17 cellular contexts compared by ENCODE assay signal in genomic region chr1:165874643-165875042, GRCh38. TPM values are rescaled to one million over a fixed set of nuclear protein-coding genes. Genes with fewer than 3 reads are reported as not detected.
DNase-seq lines count a peak whose midpoint lies in the region; TF ChIP-seq lines count a peak whose summit lies in the region.
"Had no signal": no experiment of that assay in that cellular context is flagged by ENCODE, and none has a peak within 500 bp of the region (broad histone marks: within the 10 kb centered on the region; RNA-seq: fewer than 3 reads in every experiment).

No MANE protein-coding gene starts in this region.

- peaks cover 0 to 89% (median 63%) of the 10 kb centered on the region in 11 experiments; a peak in 18 of 22 replicates for H4K20me1 ChIP-seq in BLaER1 treated with 17β-estradiol and CSF1 and Interleukin-3, amounts not matched to agents 10 nM and 100 nM

- peak overlapping the region in 9 of 11 experiments; percentile 58 to 88 (median 81); a peak in 17 of 22 replicates for H3K4me2 ChIP-seq in BLaER1 treated with 17β-estradiol and CSF1 and Interleukin-3, amounts not matched to agents 10 nM and 100 nM
- H3K4me2 ChIP-seq: PC-9, SK-N-SH had no signal

- H3K27ac ChIP-seq in BLaER1 treated with 17β-estradiol and CSF1 and Interleukin-3, amounts not matched to agents 10 nM and 100 nM = no peak overlapping the region
- peak overlapping the region; percentile 57 for H3K27ac ChIP-seq in colonic mucosa
- peak overlapping the region in 4 of 5 donors; percentile 7 to 88 (median 68) for H3K27ac ChIP-seq in stomach
- peak overlapping the region in 1 of 4 donors; percentile 29 for H3K27ac ChIP-seq in Peyer's patch
- H3K27ac ChIP-seq: PC-9, RWPE1 had no signal

- H3K4me3 ChIP-seq in BLaER1 treated with 17β-estradiol and CSF1 and Interleukin-3, amounts not matched to agents 10 nM and 100 nM = no peak overlapping the region
- H3K4me3 ChIP-seq in colonic mucosa (no peak overlapping the region), stomach (no peak overlapping the region), Peyer's patch (no peak overlapping the region), MG63 (no peak overlapping the region)
- H3K4me3 ChIP-seq: PC-9 had no signal

- peaks cover 18 to 47% (median 44%) of the 10 kb centered on the region in 11 experiments for H3K9me3 ChIP-seq in BLaER1 treated with 17β-estradiol and CSF1 and Interleukin-3, amounts not matched to agents 10 nM and 100 nM (replicated peaks in 1 of 11)
- H3K9me3 ChIP-seq in colonic mucosa (no peaks in the 10 kb centered on the region), stomach (no peaks in the 10 kb centered on the region), Peyer's patch (no peaks in the 10 kb centered on the region), MG63 (peaks cover 11% of the 10 kb centered on the region; the same call in 1 of the 2 replicates)
- H3K9me3 ChIP-seq: SK-N-SH had no signal

- TF ChIP-seq EP300 in stomach (IDR thresholded peaks at IDR 0.05) = no peak

- H3K36me3 ChIP-seq in BLaER1 treated with 17β-estradiol and CSF1 and Interleukin-3, amounts not matched to agents 10 nM and 100 nM = peaks cover 0 to 45% (median 33%) of the 10 kb centered on the region in 11 experiments; a peak in 17 of 22 replicates
- no peaks in the 10 kb centered on the region for H3K36me3 ChIP-seq in colonic mucosa
- H3K36me3 ChIP-seq in stomach = no peaks in the 10 kb centered on the region
- H3K36me3 ChIP-seq in Peyer's patch = no peaks in the 10 kb centered on the region
- peaks cover 43% of the 10 kb centered on the region for H3K36me3 ChIP-seq in MG63

- TF ChIP-seq CTCF in GM12872 (IDR thresholded peaks at IDR 0.05; ENCODE audit: insufficient read depth, low read depth, low read length) (0 out of 3 replicates have a peak, but pooled peaks have one; percentile 4), colonic mucosa (IDR thresholded peaks at IDR 0.05) (no peak), stomach (IDR thresholded peaks at IDR 0.05) (no peak), Peyer's patch (IDR thresholded peaks at IDR 0.05) (peak in 2 of 6 experiments; percentile 11 to 15)

- intact Hi-C loops in colonic mucosa (cut with DNase I) = no loop called here
- intact Hi-C loops in stomach (cut with DNase I; ENCODE audit: low total_unique reads) = no loop called here

- TF ChIP-seq POLR2A in stomach (IDR thresholded peaks at IDR 0.05) = no peak
- TF ChIP-seq POLR2A in Peyer's patch (IDR thresholded peaks at IDR 0.05) = no peak

- H3K27me3 ChIP-seq in BLaER1 treated with 17β-estradiol and CSF1 and Interleukin-3, amounts not matched to agents 10 nM and 100 nM = peaks cover 0 to 21% (median 12%) of the 10 kb centered on the region in 11 experiments; a peak in 11 of 22 replicates
- H3K27me3 ChIP-seq in colonic mucosa (no peaks in the 10 kb centered on the region), stomach (no peaks in the 10 kb centered on the region), Peyer's patch (no peaks in the 10 kb centered on the region), MG63 (no peaks in the 10 kb centered on the region)

- 68 to 75% (median 74%) methylated on average over 4 of the region's 4 CpGs for WGBS in stomach, 5 donors

- H3K9ac ChIP-seq in BLaER1 treated with 17β-estradiol and CSF1 and Interleukin-3, amounts not matched to agents 10 nM and 100 nM = no peak overlapping the region
- no peak overlapping the region for H3K9ac ChIP-seq in colonic mucosa (ENCODE audit: low read depth in 2 of 2, low read length in 2 of 2)
- H3K9ac ChIP-seq: SK-N-SH had no signal

- DNase-seq in colonic mucosa (peak; percentile 32), stomach (no peak), Peyer's patch (no peak), middle frontal gyrus (ENCODE audit: extremely low spot score, low spot score) (no peak), MG63 (no peak)
- DNase-seq: ACHN, H7, NCI-H1092, NCI-H1436 treated with DMSO at 0.1 percent for 48 hours, NCI-H1930, NCI-H510A, PC-9, SHP77 treated with DMSO at 0.1 percent for 48 hours, SK-N-SH had no signal

- peaks cover 41 to 79% (median 68%) of the 10 kb centered on the region in 10 experiments for H3K4me1 ChIP-seq in BLaER1 treated with 17β-estradiol and CSF1 and Interleukin-3, amounts not matched to agents 10 nM and 100 nM
- peaks cover 16% of the 10 kb centered on the region for H3K4me1 ChIP-seq in colonic mucosa
- peaks cover 0 to 53% (median 31%) of the 10 kb centered on the region in 4 donors for H3K4me1 ChIP-seq in stomach
- peaks cover 0 to 7% (median 2%) of the 10 kb centered on the region in 4 donors for H3K4me1 ChIP-seq in Peyer's patch

RNA-seq across cellular contexts. Expression of gene UCK2, which starts 47.2 kb away (rescaled TPM):
- total RNA-seq in colonic mucosa (10 to 100 TPM; 39.6 to 69.0 TPM), stomach (10 to 100 TPM; 12.3 to 72.8 (median 40.4) TPM), Peyer's patch (100 to 1,000 TPM in 2 of 4 donors, 10 to 100 TPM in 2; 36.3 to 117 (median 84.7) TPM)
- 10 to 100 TPM; 16.5 to 21.5 (median 20.5) TPM for polyA plus RNA-seq in stomach
- 75.8 and 130 TPM in 2 replicates for total RNA-seq in MG63 (2014; rRNA removed; shearing (Covaris generic); ENCODE audit: low replicate concordance)

Comparison
In these comparisons a context has a peak if more than half of its experiments do, and no peak if none do; other contexts are left out.
1. H3K27ac ChIP-seq: peak in colonic mucosa (single experiment) and stomach (4 of 5); none in BLaER1 treated with 17β-estradiol and CSF1 and Interleukin-3, amounts not matched to agents 10 nM and 100 nM (0 of 11).